10 cellular contexts compared by ENCODE assay signal in the genomic region with DNA sequence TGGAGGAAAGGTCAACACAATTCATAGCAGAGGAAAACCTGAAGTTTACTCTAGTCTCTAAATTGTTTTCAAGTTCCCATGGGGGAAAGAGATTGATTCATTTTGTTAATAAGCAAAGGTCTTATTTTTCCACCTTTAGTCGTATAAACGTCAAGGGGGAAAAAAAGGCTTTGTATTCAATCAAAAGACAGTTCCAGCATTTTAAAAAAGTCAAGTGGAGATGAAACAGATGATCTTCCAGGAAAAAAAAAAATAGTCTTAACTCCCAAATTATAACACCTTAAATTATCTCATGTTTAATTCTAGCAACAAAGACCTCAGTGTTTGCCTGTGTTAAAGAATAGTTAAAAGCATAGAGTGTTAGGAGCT.
DNase-seq lines count a peak whose midpoint lies in the region; ATAC-seq and TF ChIP-seq lines count a peak whose summit lies in the region.
"Had no signal": no experiment of that assay in that cellular context is flagged by ENCODE, and none has a peak within 500 bp of the region (broad histone marks: within the 10 kb centered on the region; RNA-seq: fewer than 3 reads in every experiment).

No MANE protein-coding gene starts in this region.

- WGBS in upper lobe of left lung, 2 donors: 69 to 71% methylated on average over 2 of the region's 2 CpGs

- peak overlapping the region; percentile 30 for H3K9ac ChIP-seq in mucosa of stomach (ENCODE audit: low read length)
- H3K9ac ChIP-seq: BLaER1 treated with 17β-estradiol and CSF1 and Interleukin-3, amounts not matched to agents 10 nM and 100 nM had no signal

- H3K9me3 ChIP-seq in cardiac muscle cell (ENCODE audit: low read depth): no peaks in the 10 kb centered on the region
- H3K9me3 ChIP-seq in breast epithelium: no peaks in the 10 kb centered on the region
- no peaks in the 10 kb centered on the region for H3K9me3 ChIP-seq in mucosa of stomach (ENCODE audit: control insufficient read depth, low read length)
- no peaks in the 10 kb centered on the region for H3K9me3 ChIP-seq in upper lobe of left lung

- no peak for DNase-seq in cardiac muscle cell (ENCODE audit: low read depth in 1 of 2, low spot score in 1 of 2)
- DNase-seq in Right ventricle myocardium inferior (ENCODE audit: missing footprints): no peak
- no peak for DNase-seq in breast epithelium (ENCODE audit: low spot score in 2 of 2)
- no peak for DNase-seq in upper lobe of left lung
- no peak for DNase-seq in DMS153 (lab: John Stamatoyannopoulos, UW)
- DNase-seq in 8988T: no peak
- DNase-seq in NCI-H1105 treated with DMSO at 0.1 percent for 48 hours (lab: John Stamatoyannopoulos, UW): no peak
- DNase-seq: central memory CD4-positive, alpha-beta T cell had no signal

- no peak for TF ChIP-seq EP300 in upper lobe of left lung (IDR thresholded peaks at IDR 0.05)

- peak overlapping the region; percentile 80 for H3K27ac ChIP-seq in cardiac muscle cell
- peak overlapping the region; percentile 92 to 96 for H3K27ac ChIP-seq in breast epithelium
- H3K27ac ChIP-seq in upper lobe of left lung: peak overlapping the region; percentile 83 to 95 (median 90)

- peaks cover 13% of the 10 kb centered on the region for H3K4me1 ChIP-seq in cardiac muscle cell (ENCODE audit: low read depth)
- H3K4me1 ChIP-seq in breast epithelium: peaks cover 13 to 36% of the 10 kb centered on the region in 2 donors
- H3K4me1 ChIP-seq in mucosa of stomach (ENCODE audit: control insufficient read depth, insufficient read depth, low read length): peaks cover 28% of the 10 kb centered on the region
- peaks cover 31 to 41% (median 37%) of the 10 kb centered on the region in 4 donors for H3K4me1 ChIP-seq in upper lobe of left lung

- TF ChIP-seq CTCF in cardiac muscle cell (IDR thresholded peaks at IDR 0.05; ENCODE audit: low read depth, low read length) (no peak), breast epithelium (IDR thresholded peaks at IDR 0.05) (no peak), upper lobe of left lung (IDR thresholded peaks at IDR 0.05) (no peak)

- TF ChIP-seq POLR2A in breast epithelium (IDR thresholded peaks at IDR 0.05): no peak
- no peak for TF ChIP-seq POLR2A in upper lobe of left lung (IDR thresholded peaks at IDR 0.05)

- ATAC-seq in Right ventricle myocardium inferior (no peak), upper lobe of left lung (ENCODE audit: low FRiP score in 2 of 2) (no peak)

- H3K27me3 ChIP-seq in cardiac muscle cell (no peaks in the 10 kb centered on the region), breast epithelium (no peaks in the 10 kb centered on the region), mucosa of stomach (ENCODE audit: control insufficient read depth, insufficient read depth, low read length) (no peaks in the 10 kb centered on the region), upper lobe of left lung (no peaks in the 10 kb centered on the region)
- H3K27me3 ChIP-seq: BLaER1 treated with 17β-estradiol and CSF1 and Interleukin-3, amounts not matched to agents 10 nM and 100 nM had no signal

- H3K4me3 ChIP-seq in cardiac muscle cell: no peak overlapping the region
- H3K4me3 ChIP-seq in breast epithelium: no peak overlapping the region
- no peak overlapping the region for H3K4me3 ChIP-seq in mucosa of stomach (ENCODE audit: low read length)
- H3K4me3 ChIP-seq in upper lobe of left lung: no peak overlapping the region
- H3K4me3 ChIP-seq: BLaER1 treated with 17β-estradiol and CSF1 and Interleukin-3, amounts not matched to agents 10 nM and 100 nM had no signal

- H3K36me3 ChIP-seq in cardiac muscle cell: no peaks in the 10 kb centered on the region
- no peaks in the 10 kb centered on the region for H3K36me3 ChIP-seq in breast epithelium
- no peaks in the 10 kb centered on the region for H3K36me3 ChIP-seq in mucosa of stomach (ENCODE audit: control insufficient read depth, insufficient read depth, low read length)
- no peaks in the 10 kb centered on the region for H3K36me3 ChIP-seq in upper lobe of left lung
- H3K36me3 ChIP-seq: BLaER1 treated with 17β-estradiol and CSF1 and Interleukin-3, amounts not matched to agents 10 nM and 100 nM had no signal

- intact Hi-C loops in Right ventricle myocardium inferior (cut with DNase I) (loop anchor here (5.0 kb wide), 1 partner anchor 451 kb away; no protein-coding TSS in a partner anchor), breast epithelium (cut with DNase I; ENCODE audit: low total_unique reads) (no loop called here)
